ENCODE assay signal across 8 cellular contexts in the genomic region with DNA sequence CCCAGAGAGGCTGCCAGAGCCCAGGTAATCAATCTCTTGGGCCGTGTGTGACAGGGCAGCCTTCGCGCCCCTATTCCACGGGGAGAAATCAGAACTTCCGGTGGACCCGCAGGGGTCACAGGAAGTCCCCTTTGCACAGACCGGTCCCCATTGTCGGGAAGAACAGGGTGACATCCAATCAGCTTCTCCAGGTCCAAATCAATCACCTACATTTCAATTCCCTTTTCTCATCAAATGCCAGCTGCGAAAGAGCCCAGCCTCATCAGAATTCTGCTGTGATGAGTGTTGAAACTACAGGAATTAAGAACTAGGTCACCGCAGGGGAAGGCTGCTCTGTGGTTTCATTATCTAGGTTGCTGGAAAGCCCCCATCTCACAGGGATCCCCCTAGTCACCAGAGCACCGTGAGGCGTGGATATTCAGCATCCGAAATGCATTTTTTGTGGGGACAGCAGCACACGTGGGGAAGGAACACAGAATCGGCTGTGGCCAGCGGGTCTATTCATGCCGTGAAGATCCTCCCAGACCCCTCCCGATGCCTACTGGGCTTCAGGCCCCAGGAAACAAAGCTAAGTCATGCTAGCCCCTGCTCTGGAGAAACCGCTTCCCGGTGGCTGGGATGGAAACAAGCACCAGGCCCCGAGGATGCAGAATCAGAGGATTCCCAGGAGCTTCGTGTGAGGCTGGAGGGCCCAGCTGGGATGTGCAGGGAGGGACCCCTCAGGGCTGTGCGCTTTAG.
DNase-seq lines count a peak whose midpoint lies in the region; ATAC-seq and TF ChIP-seq lines count a peak whose summit lies in the region.

No MANE protein-coding gene starts in this region.

- H3K4me3 ChIP-seq in GM12865 (ENCODE audit: low read depth, low read length): peak overlapping the region; percentile 63
- no peak overlapping the region for H3K4me3 ChIP-seq in astrocyte of the spinal cord (ENCODE audit: low read depth, low read length)
- H3K4me3 ChIP-seq in spleen: peak overlapping the region in 6 of 8 donors; percentile 4 to 53 (median 18)

- no peak for TF ChIP-seq CTCF in GM12865 (IDR thresholded peaks at IDR 0.05; ENCODE audit: insufficient read depth, low read depth, low read length, missing control alignments)
- no peak for TF ChIP-seq CTCF in astrocyte of the spinal cord (IDR thresholded peaks at IDR 0.05; ENCODE audit: low read depth, low read length)
- no peak for TF ChIP-seq CTCF in spleen (IDR thresholded peaks at IDR 0.05 in 8 of 11, conservative IDR thresholded peaks at IDR 0.05 in 3 of 11)

- no peaks in the 10 kb centered on the region for H3K36me3 ChIP-seq in spleen

- peaks cover 0 to 53% (median 0%) of the 10 kb centered on the region in 7 donors for H3K27me3 ChIP-seq in spleen (replicated peaks in 1 of 7)

- peaks cover 51% of the 10 kb centered on the region for H3K4me1 Mint-ChIP-seq in T-helper 1 cell treated with Interleukin-12 subunit alpha and Interleukin-12 subunit beta and Interleukin-4 antibody, amounts not matched to agents 30 μg/mL and 1 μg/mL, for 36 hours (ENCODE audit: low read depth)

- H3K36me3 Mint-ChIP-seq in T-helper 1 cell treated with Interleukin-12 subunit alpha and Interleukin-12 subunit beta and Interleukin-4 antibody, amounts not matched to agents 30 μg/mL and 1 μg/mL, for 36 hours (ENCODE audit: low read depth): no peaks in the 10 kb centered on the region

- no peaks in the 10 kb centered on the region for H3K27me3 Mint-ChIP-seq in T-helper 1 cell treated with Interleukin-12 subunit alpha and Interleukin-12 subunit beta and Interleukin-4 antibody, amounts not matched to agents 30 μg/mL and 1 μg/mL, for 36 hours (ENCODE audit: low read depth)

- TF ChIP-seq POLR2A in spleen (IDR thresholded peaks at IDR 0.05): no peak

- intact Hi-C loops in spleen (cut with DNase I; ENCODE audit: low total_unique reads): no loop called here

- in situ Hi-C loops in astrocyte of the spinal cord (cut with HindIII; ENCODE audit: low sequenced_read_pairs): no loop called here

- H3K27ac Mint-ChIP-seq in T-helper 1 cell treated with Interleukin-12 subunit alpha and Interleukin-12 subunit beta and Interleukin-4 antibody, amounts not matched to agents 30 μg/mL and 1 μg/mL, for 36 hours: peak overlapping the region; percentile 70

- H3K27ac ChIP-seq in spleen: peak overlapping the region in 7 of 8 donors; percentile 29 to 72 (median 59)

- DNase-seq in GM12865 (ENCODE audit: low read depth): peak; percentile 93
- DNase-seq in astrocyte of the spinal cord (ENCODE audit: low read depth, low spot score): peak; percentile 32
- DNase-seq in spleen: no peak
- DNase-seq in foreskin melanocyte: no peak
- no peak for DNase-seq in NCI-H2171 treated with DMSO at 0.1 percent for 48 hours (lab: John Stamatoyannopoulos, UW)
- DNase-seq in NCI-H2029 (lab: John Stamatoyannopoulos, UW): no peak

- H3K9me3 ChIP-seq in spleen: no peaks in the 10 kb centered on the region

- peak; percentile 85 for ATAC-seq in GM21786 (IDR thresholded peaks at IDR 0.05; ENCODE audit: unreplicated experiment)

- H3K4me1 ChIP-seq in spleen: peaks cover 12 to 85% (median 39%) of the 10 kb centered on the region in 6 donors

- H3K9me3 Mint-ChIP-seq in T-helper 1 cell treated with Interleukin-12 subunit alpha and Interleukin-12 subunit beta and Interleukin-4 antibody, amounts not matched to agents 30 μg/mL and 1 μg/mL, for 36 hours: no peaks in the 10 kb centered on the region

- WGBS in spleen, 5 donors: 26 to 49% (median 30%) methylated on average over 21 to 23 of the region's 23 CpGs

- H3K4me3 Mint-ChIP-seq in T-helper 1 cell treated with Interleukin-12 subunit alpha and Interleukin-12 subunit beta and Interleukin-4 antibody, amounts not matched to agents 30 μg/mL and 1 μg/mL, for 36 hours: peak overlapping the region; percentile 52

Comparison
In these comparisons a context has a peak if more than half of its experiments do, and no peak if none do; other contexts are left out.
1. DNase-seq: peak in GM12865 (single experiment) and astrocyte of the spinal cord (single experiment); none in spleen (single experiment), foreskin melanocyte (single experiment), NCI-H2171 treated with DMSO at 0.1 percent for 48 hours (single experiment) and NCI-H2029 (single experiment).